Comparison of ENCODE assay signal across 15 cellular contexts in genomic region chr5:179154991-179155955, GRCh38.
DNase-seq lines count a peak whose midpoint lies in the region; ATAC-seq and TF ChIP-seq lines count a peak whose summit lies in the region.
"Had no signal": no experiment of that assay in that cellular context is flagged by ENCODE, and none has a peak within 500 bp of the region (broad histone marks: within the 10 kb centered on the region; RNA-seq: fewer than 3 reads in every experiment).

No MANE protein-coding gene starts in this region.

- H3K27ac Mint-ChIP-seq in natural killer cell, result no peak overlapping the region
- H3K27ac Mint-ChIP-seq in activated T-helper 2 cell treated with anti-CD3 and anti-CD28 coated beads, Interferon-gamma antibody, Interleukin-2, Interleukin-4, amounts not matched to agents 10 μg/mL and 5 μg/mL and 100 μg/mL, durations not matched to agents 14 hours and 24 hours and 36 hours, result no peak overlapping the region

- no peaks in the 10 kb centered on the region for H3K36me3 Mint-ChIP-seq in natural killer cell
- no peaks in the 10 kb centered on the region for H3K36me3 Mint-ChIP-seq in activated T-helper 2 cell treated with anti-CD3 and anti-CD28 coated beads, Interferon-gamma antibody, Interleukin-2, Interleukin-4, amounts not matched to agents 10 μg/mL and 5 μg/mL and 100 μg/mL, durations not matched to agents 14 hours and 24 hours and 36 hours (ENCODE audit: low read depth)
- H3K36me3 Mint-ChIP-seq: CD4-positive, CD25-positive, alpha-beta regulatory T cell had no signal

- DNase-seq in left cardiac atrium, result peak; percentile 17
- no peak for DNase-seq in left ventricle myocardium inferior
- peak; percentile 55 for DNase-seq in NCI-H345 treated with DMSO at 0.1 percent for 48 hours (lab: John Stamatoyannopoulos, UW; ENCODE audit: unreplicated experiment)
- peak in 2 of 3 donors; percentile 7 to 41 for DNase-seq in right cardiac atrium
- DNase-seq in tibial artery, result peak; percentile 15 to 56
- no peak for DNase-seq in natural killer cell
- no peak for DNase-seq in activated T-helper 2 cell treated with anti-CD3 and anti-CD28 coated beads, Interferon-gamma antibody, Interleukin-2, Interleukin-4, amounts not matched to agents 10 μg/mL and 5 μg/mL and 100 μg/mL, durations not matched to agents 14 hours and 24 hours and 36 hours (ENCODE audit: low spot score)
- DNase-seq: activated CD4-positive, alpha-beta T cell treated with anti-CD3 and anti-CD28 coated beads, Interleukin-2, amount 50 U/mL, for 48 hours; CD4-positive, CD25-positive, alpha-beta regulatory T cell; cerebellar nuclear complex; NCI-H1436 treated with DMSO at 0.1 percent for 48 hours; PC-3; stomach; T-helper 2 cell had no signal

- no peaks in the 10 kb centered on the region for H3K4me1 Mint-ChIP-seq in natural killer cell
- H3K4me1 Mint-ChIP-seq in activated T-helper 2 cell treated with anti-CD3 and anti-CD28 coated beads, Interferon-gamma antibody, Interleukin-2, Interleukin-4, amounts not matched to agents 10 μg/mL and 5 μg/mL and 100 μg/mL, durations not matched to agents 14 hours and 24 hours and 36 hours (ENCODE audit: low read depth), result no peaks in the 10 kb centered on the region

- H3K9me3 Mint-ChIP-seq in natural killer cell, result no peaks in the 10 kb centered on the region
- no peaks in the 10 kb centered on the region for H3K9me3 Mint-ChIP-seq in activated T-helper 2 cell treated with anti-CD3 and anti-CD28 coated beads, Interferon-gamma antibody, Interleukin-2, Interleukin-4, amounts not matched to agents 10 μg/mL and 5 μg/mL and 100 μg/mL, durations not matched to agents 14 hours and 24 hours and 36 hours
- H3K9me3 Mint-ChIP-seq: CD4-positive, CD25-positive, alpha-beta regulatory T cell had no signal

- TF ChIP-seq CTCF in left ventricle myocardium inferior (IDR thresholded peaks at IDR 0.05; ENCODE audit: borderline replicate concordance) (no peak), tibial artery (IDR thresholded peaks at IDR 0.05) (no peak), natural killer cell (IDR thresholded peaks at IDR 0.05) (no peak)

- H3K9me3 ChIP-seq in left ventricle myocardium inferior (replicated peaks) (no peaks in the 10 kb centered on the region), right cardiac atrium (ENCODE audit: control insufficient read depth, low read length) (no peaks in the 10 kb centered on the region), tibial artery (no peaks in the 10 kb centered on the region)
- H3K9me3 ChIP-seq: stomach had no signal

- 71% methylated on average over 27 of the region's 27 CpGs for WGBS in right cardiac atrium

- H3K4me1 ChIP-seq in left ventricle myocardium inferior, result no peaks in the 10 kb centered on the region
- H3K4me1 ChIP-seq in right cardiac atrium (ENCODE audit: control insufficient read depth, insufficient read depth, low read length), result no peaks in the 10 kb centered on the region
- no peaks in the 10 kb centered on the region for H3K4me1 ChIP-seq in tibial artery
- H3K4me1 ChIP-seq: stomach had no signal

- no peak for ATAC-seq in left cardiac atrium
- no peak for ATAC-seq in right cardiac atrium
- no peak for ATAC-seq in natural killer cell
- ATAC-seq: PC-3 had no signal

- intact Hi-C loops in left cardiac atrium (cut with DNase I) (no loop called here), left ventricle myocardium inferior (cut with micrococcal nuclease) (no loop called here), right cardiac atrium (cut with DNase I) (no loop called here), tibial artery (cut with DNase I; ENCODE audit: low total_unique reads) (no loop called here), natural killer cell (cut with micrococcal nuclease) (no loop called here)
- intact Hi-C loops in activated T-helper 2 cell treated with anti-CD3 and anti-CD28 coated beads, Interferon-gamma antibody, Interleukin-2, Interleukin-4, amounts not matched to agents 10 μg/mL and 5 μg/mL and 100 μg/mL, durations not matched to agents 14 hours and 24 hours and 36 hours (cut with micrococcal nuclease), result no loop called here

- H3K4me3 Mint-ChIP-seq in natural killer cell, result no peak overlapping the region
- no peak overlapping the region for H3K4me3 Mint-ChIP-seq in activated T-helper 2 cell treated with anti-CD3 and anti-CD28 coated beads, Interferon-gamma antibody, Interleukin-2, Interleukin-4, amounts not matched to agents 10 μg/mL and 5 μg/mL and 100 μg/mL, durations not matched to agents 14 hours and 24 hours and 36 hours (ENCODE audit: low read depth)
- H3K4me3 Mint-ChIP-seq: CD4-positive, CD25-positive, alpha-beta regulatory T cell had no signal

- no peaks in the 10 kb centered on the region for H3K36me3 ChIP-seq in left ventricle myocardium inferior
- peaks cover 8 to 58% (median 41%) of the 10 kb centered on the region in 3 donors for H3K36me3 ChIP-seq in tibial artery

- H3K27ac ChIP-seq in left ventricle myocardium inferior (replicated peaks), result no peak overlapping the region
- no peak overlapping the region for H3K27ac ChIP-seq in right cardiac atrium (ENCODE audit: low read length)
- H3K27ac ChIP-seq in tibial artery, result no peak overlapping the region
- H3K27ac ChIP-seq: epithelial cell of prostate, stomach had no signal

- H3K27me3 ChIP-seq in left ventricle myocardium inferior (ENCODE audit: low read depth), result peaks cover 29% of the 10 kb centered on the region
- no peaks in the 10 kb centered on the region for H3K27me3 ChIP-seq in right cardiac atrium (ENCODE audit: control insufficient read depth, insufficient read depth)
- H3K27me3 ChIP-seq in tibial artery, result no peaks in the 10 kb centered on the region
- H3K27me3 ChIP-seq: stomach had no signal

- no peak overlapping the region for H3K4me3 ChIP-seq in left ventricle myocardium inferior
- no peak overlapping the region for H3K4me3 ChIP-seq in right cardiac atrium (ENCODE audit: low read length)
- H3K4me3 ChIP-seq in tibial artery, result no peak overlapping the region
- H3K4me3 ChIP-seq: stomach had no signal

- no peaks in the 10 kb centered on the region for H3K27me3 Mint-ChIP-seq in natural killer cell (ENCODE audit: low read depth in 2 of 2)
- no peaks in the 10 kb centered on the region for H3K27me3 Mint-ChIP-seq in activated T-helper 2 cell treated with anti-CD3 and anti-CD28 coated beads, Interferon-gamma antibody, Interleukin-2, Interleukin-4, amounts not matched to agents 10 μg/mL and 5 μg/mL and 100 μg/mL, durations not matched to agents 14 hours and 24 hours and 36 hours (ENCODE audit: low read depth)
- H3K27me3 Mint-ChIP-seq: CD4-positive, CD25-positive, alpha-beta regulatory T cell had no signal

Comparison
In these comparisons a context has a peak if more than half of its experiments do, and no peak if none do; other contexts are left out.
1. DNase-seq: peak in left cardiac atrium (single experiment), NCI-H345 treated with DMSO at 0.1 percent for 48 hours (single experiment), right cardiac atrium (2 of 3) and tibial artery (2 of 2); none in left ventricle myocardium inferior (single experiment), natural killer cell (single experiment) and activated T-helper 2 cell treated with anti-CD3 and anti-CD28 coated beads, Interferon-gamma antibody, Interleukin-2, Interleukin-4, amounts not matched to agents 10 μg/mL and 5 μg/mL and 100 μg/mL, durations not matched to agents 14 hours and 24 hours and 36 hours (single experiment).